Comparison of ENCODE assay signal across 7 cellular contexts in genomic region chr2:111530239-111530930, GRCh38.
DNase-seq lines count a peak whose midpoint lies in the region; ATAC-seq, FAIRE-seq and TF ChIP-seq lines count a peak whose summit lies in the region.
"Not testable (repeated sequence)": the region's sequence is repeated elsewhere in the genome, so short reads cannot be mapped to it uniquely, and the experiment has no call there.

No MANE protein-coding gene starts in this region.

- not testable (repeated sequence) for H2AFZ ChIP-seq in K562 (ENCODE audit: low read depth, low read length)

- not testable (repeated sequence) for H3K27me3 Mint-ChIP-seq in Caco-2 (ENCODE audit: insufficient read depth, unreplicated experiment); T-helper 1 cell treated with Interleukin-12 subunit alpha and Interleukin-12 subunit beta and Interleukin-4 antibody, amounts not matched to agents 30 μg/mL and 1 μg/mL, for 36 hours (ENCODE audit: low read depth); activated CD4-positive, alpha-beta memory T cell treated with anti-CD3 and anti-CD28 coated beads, Interleukin-2, amount 10 ng/mL, durations not matched to agents 7 days and 5 days; natural killer cell treated with Interleukin-12 subunit alpha and Interleukin-12 subunit beta and Interleukin-15 and Interleukin-18, amount 100 ng/mL, for 72 hours; stimulated activated memory B cell treated with anti-CD40 and anti-IgM and Interleukin-4, amounts not matched to agents 10 μg/mL and 1 μg/mL and 100 μg/mL, for 72 hours
- peaks cover 13% of the 10 kb centered on the region for H3K27me3 Mint-ChIP-seq in activated T-cell treated with anti-CD3 and anti-CD28 coated beads, Interleukin-2, amount 50 U/mL, for 72 hours (ENCODE audit: low read depth)

- not testable (repeated sequence) for H3K9me3 Mint-ChIP-seq in Caco-2 (ENCODE audit: unreplicated experiment); T-helper 1 cell treated with Interleukin-12 subunit alpha and Interleukin-12 subunit beta and Interleukin-4 antibody, amounts not matched to agents 30 μg/mL and 1 μg/mL, for 36 hours; activated CD4-positive, alpha-beta memory T cell treated with anti-CD3 and anti-CD28 coated beads, Interleukin-2, amount 10 ng/mL, durations not matched to agents 7 days and 5 days; activated T-cell treated with anti-CD3 and anti-CD28 coated beads, Interleukin-2, amount 50 U/mL, for 72 hours; natural killer cell treated with Interleukin-12 subunit alpha and Interleukin-12 subunit beta and Interleukin-15 and Interleukin-18, amount 100 ng/mL, for 72 hours; stimulated activated memory B cell treated with anti-CD40 and anti-IgM and Interleukin-4, amounts not matched to agents 10 μg/mL and 1 μg/mL and 100 μg/mL, for 72 hours

- BruUV-seq in Caco-2 (replicated peaks; lab: Mats Ljungman, UMichigan); K562 (replicated peaks; lab: Mats Ljungman, UMichigan): not testable (repeated sequence)

- CTCF ChIA-PET in Caco-2 (lab: Charles Lee); activated CD4-positive, alpha-beta memory T cell treated with anti-CD3 and anti-CD28 coated beads, Interleukin-2, amount 10 ng/mL, durations not matched to agents 7 days and 5 days (lab: Charles Lee); K562 (lab: Yijun Ruan, JAX; ENCODE audit: low intra/inter-chr PET ratio): not testable (repeated sequence)

- not testable (repeated sequence) for H3K36me3 ChIP-seq in Caco-2 (ENCODE audit: control insufficient read depth, insufficient read depth, low read length); K562 (ENCODE audit: control insufficient read depth, insufficient read depth, low read length)

- in situ Hi-C loops in K562 (cut with MboI), result not testable (repeated sequence)

- H4K20me1 ChIP-seq in K562 (replicated peaks; ENCODE audit: control insufficient read depth, insufficient read depth, low read length), result not testable (repeated sequence)

- H3K4me1 ChIP-seq in Caco-2; K562 (replicated peaks in 1 of 2; ENCODE audit: control insufficient read depth in 2 of 2, insufficient read depth in 2 of 2, low read length in 2 of 2): not testable (repeated sequence)

- H3K9ac ChIP-seq in K562 (ENCODE audit: insufficient read depth in 1 of 2, low read depth in 2 of 2, low read length in 2 of 2), result not testable (repeated sequence)

- WGBS in K562 (ENCODE audit: insufficient coverage, low coverage, missing lambda C conversion rate), result 67% methylated on average over 1 of the region's 4 CpGs

- peak; percentile 42 to 60 for DNase-seq in Caco-2
- DNase-seq in activated CD4-positive, alpha-beta memory T cell treated with anti-CD3 and anti-CD28 coated beads, Interleukin-2, amount 10 ng/mL, durations not matched to agents 7 days and 5 days; activated T-cell treated with anti-CD3 and anti-CD28 coated beads, Interleukin-2, amount 50 U/mL, for 72 hours; K562 (ENCODE audit: extremely low read depth in 1 of 4, low spot score in 3 of 4); natural killer cell treated with Interleukin-12 subunit alpha and Interleukin-12 subunit beta and Interleukin-15 and Interleukin-18, amount 100 ng/mL, for 72 hours (ENCODE audit: low spot score): not testable (repeated sequence)

- not testable (repeated sequence) for TF ChIP-seq POLR2A in K562 (conservative IDR thresholded peaks at IDR 0.05)

- TF ChIP-seq CTCF in Caco-2 (IDR thresholded peaks at IDR 0.05; ENCODE audit: insufficient read depth in 1 of 2, low read depth in 1 of 2, low read length in 1 of 2, severe bottlenecking in 1 of 2, unreplicated experiment in 1 of 2); K562 (IDR thresholded peaks at IDR 0.05 in 2 of 3, conservative IDR thresholded peaks at IDR 0.05 in 1 of 3; ENCODE audit: insufficient read depth in 2 of 3, low read depth in 1 of 3, low read length in 3 of 3): not testable (repeated sequence)

- H3K9me3 ChIP-seq in Caco-2; K562 (replicated peaks; ENCODE audit: control insufficient read depth, insufficient read depth, low read depth, low read length): not testable (repeated sequence)

- ATAC-seq in activated T-cell treated with anti-CD3 and anti-CD28 coated beads, Interleukin-2, amount 50 U/mL, for 72 hours (replicated peaks in 1 of 2), result peak; percentile 4 to 31
- ATAC-seq in K562, result not testable (repeated sequence)
- peak in 1 of 2 donors; percentile 32 for ATAC-seq in natural killer cell treated with Interleukin-12 subunit alpha and Interleukin-12 subunit beta and Interleukin-15 and Interleukin-18, amount 100 ng/mL, for 72 hours
- peak; percentile 44 for ATAC-seq in stimulated activated memory B cell treated with anti-CD40 and anti-IgM and Interleukin-4, amounts not matched to agents 10 μg/mL and 1 μg/mL and 100 μg/mL, for 72 hours

- H3K27ac ChIP-seq in K562 (ENCODE audit: extremely low read depth, low read depth, low read length), result not testable (repeated sequence)

- H3K9me1 ChIP-seq in K562 (ENCODE audit: control insufficient read depth, insufficient read depth, low read length), result not testable (repeated sequence)

- H3K4me3 ChIP-seq in Caco-2 (ENCODE audit: low read depth, low read length); K562: not testable (repeated sequence)

- TF ChIP-seq EP300 in K562 (IDR thresholded peaks at IDR 0.05; ENCODE audit: low read length), result not testable (repeated sequence)

- H3K36me3 Mint-ChIP-seq in Caco-2 (ENCODE audit: insufficient read depth, unreplicated experiment); T-helper 1 cell treated with Interleukin-12 subunit alpha and Interleukin-12 subunit beta and Interleukin-4 antibody, amounts not matched to agents 30 μg/mL and 1 μg/mL, for 36 hours (ENCODE audit: low read depth); activated T-cell treated with anti-CD3 and anti-CD28 coated beads, Interleukin-2, amount 50 U/mL, for 72 hours (ENCODE audit: insufficient read depth in 2 of 2); natural killer cell treated with Interleukin-12 subunit alpha and Interleukin-12 subunit beta and Interleukin-15 and Interleukin-18, amount 100 ng/mL, for 72 hours; stimulated activated memory B cell treated with anti-CD40 and anti-IgM and Interleukin-4, amounts not matched to agents 10 μg/mL and 1 μg/mL and 100 μg/mL, for 72 hours: not testable (repeated sequence)
- peaks cover 15% of the 10 kb centered on the region for H3K36me3 Mint-ChIP-seq in activated CD4-positive, alpha-beta memory T cell treated with anti-CD3 and anti-CD28 coated beads, Interleukin-2, amount 10 ng/mL, durations not matched to agents 7 days and 5 days (ENCODE audit: low read depth)

- not testable (repeated sequence) for H3K4me1 Mint-ChIP-seq in Caco-2 (ENCODE audit: low read depth, unreplicated experiment)
- H3K4me1 Mint-ChIP-seq in T-helper 1 cell treated with Interleukin-12 subunit alpha and Interleukin-12 subunit beta and Interleukin-4 antibody, amounts not matched to agents 30 μg/mL and 1 μg/mL, for 36 hours (ENCODE audit: low read depth), result peaks cover 25% of the 10 kb centered on the region
- H3K4me1 Mint-ChIP-seq in activated CD4-positive, alpha-beta memory T cell treated with anti-CD3 and anti-CD28 coated beads, Interleukin-2, amount 10 ng/mL, durations not matched to agents 7 days and 5 days, result peaks cover 43% of the 10 kb centered on the region
- peaks cover 31% of the 10 kb centered on the region for H3K4me1 Mint-ChIP-seq in activated T-cell treated with anti-CD3 and anti-CD28 coated beads, Interleukin-2, amount 50 U/mL, for 72 hours (ENCODE audit: low read depth)
- peaks cover 15 to 28% of the 10 kb centered on the region in 2 donors for H3K4me1 Mint-ChIP-seq in natural killer cell treated with Interleukin-12 subunit alpha and Interleukin-12 subunit beta and Interleukin-15 and Interleukin-18, amount 100 ng/mL, for 72 hours (ENCODE audit: low read depth in 2 of 2)
- peaks cover 17% of the 10 kb centered on the region for H3K4me1 Mint-ChIP-seq in stimulated activated memory B cell treated with anti-CD40 and anti-IgM and Interleukin-4, amounts not matched to agents 10 μg/mL and 1 μg/mL and 100 μg/mL, for 72 hours

- FAIRE-seq in K562 (lab: Jason Lieb, UNC), result peak; percentile 57

- not testable (repeated sequence) for H3K4me2 ChIP-seq in K562 (ENCODE audit: insufficient read depth, low read length)

- H3K79me2 ChIP-seq in K562 (ENCODE audit: control insufficient read depth, insufficient read depth, low read length), result not testable (repeated sequence)

- POLR2A ChIA-PET in Caco-2 (lab: Charles Lee); activated CD4-positive, alpha-beta memory T cell treated with anti-CD3 and anti-CD28 coated beads, Interleukin-2, amount 10 ng/mL, durations not matched to agents 7 days and 5 days (lab: Charles Lee); K562 (lab: Yijun Ruan, JAX): not testable (repeated sequence)

- intact Hi-C loops in Caco-2 (cut with micrococcal nuclease; ENCODE audit: unreplicated experiment); K562 (cut with micrococcal nuclease): not testable (repeated sequence)

- H3K4me3 Mint-ChIP-seq in Caco-2 (ENCODE audit: unreplicated experiment); T-helper 1 cell treated with Interleukin-12 subunit alpha and Interleukin-12 subunit beta and Interleukin-4 antibody, amounts not matched to agents 30 μg/mL and 1 μg/mL, for 36 hours; activated CD4-positive, alpha-beta memory T cell treated with anti-CD3 and anti-CD28 coated beads, Interleukin-2, amount 10 ng/mL, durations not matched to agents 7 days and 5 days; stimulated activated memory B cell treated with anti-CD40 and anti-IgM and Interleukin-4, amounts not matched to agents 10 μg/mL and 1 μg/mL and 100 μg/mL, for 72 hours: not testable (repeated sequence)
- H3K4me3 Mint-ChIP-seq in activated T-cell treated with anti-CD3 and anti-CD28 coated beads, Interleukin-2, amount 50 U/mL, for 72 hours, result peak overlapping the region in 1 of 2 donors; percentile 56
- peak overlapping the region; percentile 38 for H3K4me3 Mint-ChIP-seq in natural killer cell treated with Interleukin-12 subunit alpha and Interleukin-12 subunit beta and Interleukin-15 and Interleukin-18, amount 100 ng/mL, for 72 hours

- not testable (repeated sequence) for H3K27me3 ChIP-seq in Caco-2 (replicated peaks; ENCODE audit: control insufficient read depth, insufficient read depth, low read length); K562 (ENCODE audit: control insufficient read depth in 2 of 2, insufficient read depth in 2 of 2, low read length in 2 of 2)

- H3K27ac Mint-ChIP-seq in Caco-2 (ENCODE audit: unreplicated experiment); natural killer cell treated with Interleukin-12 subunit alpha and Interleukin-12 subunit beta and Interleukin-15 and Interleukin-18, amount 100 ng/mL, for 72 hours; stimulated activated memory B cell treated with anti-CD40 and anti-IgM and Interleukin-4, amounts not matched to agents 10 μg/mL and 1 μg/mL and 100 μg/mL, for 72 hours: not testable (repeated sequence)
- peak overlapping the region; percentile 36 for H3K27ac Mint-ChIP-seq in T-helper 1 cell treated with Interleukin-12 subunit alpha and Interleukin-12 subunit beta and Interleukin-4 antibody, amounts not matched to agents 30 μg/mL and 1 μg/mL, for 36 hours
- peak overlapping the region; percentile 86 for H3K27ac Mint-ChIP-seq in activated CD4-positive, alpha-beta memory T cell treated with anti-CD3 and anti-CD28 coated beads, Interleukin-2, amount 10 ng/mL, durations not matched to agents 7 days and 5 days
- H3K27ac Mint-ChIP-seq in activated T-cell treated with anti-CD3 and anti-CD28 coated beads, Interleukin-2, amount 50 U/mL, for 72 hours, result peak overlapping the region; percentile 40

- TF ChIP-seq RAD21 in K562 (CRISPR knock-in tag; conservative IDR thresholded peaks at IDR 0.05 in 1 of 2, IDR thresholded peaks at IDR 0.05 in 1 of 2), result not testable (repeated sequence)
